ENCODE assay signal across 8 cellular contexts in the genomic region with DNA sequence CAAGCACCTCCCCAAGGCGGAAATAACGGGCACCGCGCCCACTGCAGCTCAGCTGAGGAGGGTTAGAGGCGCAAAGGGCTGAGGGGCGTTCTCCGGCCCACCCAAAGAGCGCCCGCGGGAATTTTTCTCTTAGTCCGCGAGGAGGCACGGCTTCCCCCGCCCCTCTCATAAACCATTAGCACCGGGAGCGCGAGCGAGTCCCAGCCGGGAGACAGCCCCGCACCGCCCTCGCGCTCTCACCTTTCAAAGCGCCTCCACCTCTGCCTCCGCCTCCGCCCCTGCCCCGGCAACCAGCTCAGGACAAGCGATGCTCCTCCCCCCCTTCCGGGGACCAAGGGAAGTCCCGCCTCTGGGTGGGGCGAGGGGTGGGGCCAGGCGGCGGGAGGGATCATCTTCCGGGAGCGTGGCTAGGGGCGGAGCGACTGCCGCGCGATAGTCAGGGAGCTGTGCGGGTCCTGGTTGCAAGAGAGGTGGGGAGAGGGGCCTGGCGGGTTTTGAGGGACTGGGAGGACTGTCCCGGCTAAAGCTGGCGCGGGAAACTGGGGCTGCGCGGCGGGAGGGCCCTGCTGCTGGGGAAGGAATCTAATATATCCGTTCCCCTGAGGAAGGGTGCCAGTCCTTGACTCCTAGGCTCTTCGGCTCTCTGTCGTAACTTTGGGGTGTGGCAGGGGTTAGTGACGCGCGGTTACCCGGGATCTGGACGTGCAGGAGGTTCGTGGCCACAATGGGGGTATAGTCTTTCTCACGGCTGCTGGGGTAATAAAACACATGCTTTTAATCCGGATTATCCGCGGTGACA. TPM values are rescaled to one million over a fixed set of nuclear protein-coding genes. Genes with fewer than 3 reads are reported as not detected.
DNase-seq lines count a peak whose midpoint lies in the region; ATAC-seq and TF ChIP-seq lines count a peak whose summit lies in the region.

TSS of gene CCDC82 (minus strand) at position 309 of the 799 bp plus-strand sequence. CDS start 5,165 bp downstream, outside the sequence.
TSS of gene JRKL (plus strand) at position 410 of the 799 bp plus-strand sequence. CDS start 637 bp downstream, outside the sequence.

- peak within 1 kb of the TSS; percentile 83 for H3K9ac ChIP-seq in SK-N-MC (ENCODE audit: insufficient read length)

- H3K9me3 ChIP-seq in SK-N-MC (ENCODE audit: low read depth, low read length) (no peaks in the 10 kb centered on the region), thoracic aorta (no peaks in the 10 kb centered on the region)

- TF ChIP-seq CTCF in osteocyte (IDR thresholded peaks at IDR 0.05) = no peak
- TF ChIP-seq CTCF in thoracic aorta (IDR thresholded peaks at IDR 0.05) = peak; percentile 15

- H3K27me3 ChIP-seq in thoracic aorta (replicated peaks; ENCODE audit: insufficient read depth) = no peaks in the 10 kb centered on the region

- H3K4me3 ChIP-seq in GM08714 (ENCODE audit: low read length) (peak within 1 kb of the TSS; percentile 84), SK-N-MC (peak within 1 kb of the TSS; percentile 92), thoracic aorta (peak within 1 kb of the TSS; percentile 98)

- H3K36me3 ChIP-seq in SK-N-MC (ENCODE audit: insufficient read depth, low read length) (no peaks in the 10 kb centered on the region), thoracic aorta (no peaks in the 10 kb centered on the region)

- no peaks in the 10 kb centered on the region for H3K27me3 Mint-ChIP-seq in activated naive CD4-positive, alpha-beta T cell treated with anti-CD3 and anti-CD28 coated beads, Interleukin-2, amount 50 U/mL, for 24 hours
- no peaks in the 10 kb centered on the region for H3K27me3 Mint-ChIP-seq in osteocyte (ENCODE audit: unreplicated experiment)

- H3K27ac ChIP-seq in SK-N-MC (no peak within 1 kb of the TSS), thoracic aorta (peak within 1 kb of the TSS; percentile 73 to 82)

- peaks cover 21 to 35% of the 10 kb centered on the region in 2 donors for H3K4me1 ChIP-seq in thoracic aorta (ENCODE audit: control insufficient read depth in 1 of 2, low read depth in 2 of 2)

- H3K27ac Mint-ChIP-seq in activated naive CD4-positive, alpha-beta T cell treated with anti-CD3 and anti-CD28 coated beads, Interleukin-2, amount 50 U/mL, for 24 hours = peak within 1 kb of the TSS; percentile 89
- H3K27ac Mint-ChIP-seq in osteocyte (ENCODE audit: unreplicated experiment) = peak within 1 kb of the TSS; percentile 96

- intact Hi-C loops in head of caudate nucleus (cut with DNase I) = loop anchor here (10.0 kb wide), 1 partner anchor 555 kb away; no protein-coding TSS in a partner anchor

- ATAC-seq in HG02588 (IDR thresholded peaks at IDR 0.05; ENCODE audit: unreplicated experiment) = peak; percentile 96
- peak; percentile 95 for ATAC-seq in thoracic aorta (ENCODE audit: insufficient number of reproducible peaks, low FRiP score, low read depth)

- DNase-seq in NCI-H1048 (lab: John Stamatoyannopoulos, UW) (peak; percentile 97), SK-N-MC (ENCODE audit: low read depth, low spot score) (peak; percentile 30), head of caudate nucleus (peak; percentile 91 to 99 (median 98)), osteocyte (ENCODE audit: extremely low spot score, unreplicated experiment) (peak; percentile 99), thoracic aorta (ENCODE audit: low spot score) (peak; percentile 88)

- H3K9me3 Mint-ChIP-seq in activated naive CD4-positive, alpha-beta T cell treated with anti-CD3 and anti-CD28 coated beads, Interleukin-2, amount 50 U/mL, for 24 hours = no peaks in the 10 kb centered on the region
- H3K9me3 Mint-ChIP-seq in osteocyte (ENCODE audit: unreplicated experiment) = no peaks in the 10 kb centered on the region

- H3K4me1 Mint-ChIP-seq in activated naive CD4-positive, alpha-beta T cell treated with anti-CD3 and anti-CD28 coated beads, Interleukin-2, amount 50 U/mL, for 24 hours = peaks cover 76% of the 10 kb centered on the region
- peaks cover 40% of the 10 kb centered on the region for H3K4me1 Mint-ChIP-seq in osteocyte (ENCODE audit: unreplicated experiment)

- peaks cover 7% of the 10 kb centered on the region for H3K36me3 Mint-ChIP-seq in activated naive CD4-positive, alpha-beta T cell treated with anti-CD3 and anti-CD28 coated beads, Interleukin-2, amount 50 U/mL, for 24 hours
- peaks cover 8% of the 10 kb centered on the region for H3K36me3 Mint-ChIP-seq in osteocyte (ENCODE audit: unreplicated experiment)

- peak within 1 kb of the TSS; percentile 97 for H3K4me3 Mint-ChIP-seq in activated naive CD4-positive, alpha-beta T cell treated with anti-CD3 and anti-CD28 coated beads, Interleukin-2, amount 50 U/mL, for 24 hours
- H3K4me3 Mint-ChIP-seq in osteocyte (ENCODE audit: unreplicated experiment) = peak within 1 kb of the TSS; percentile 96

RNA-seq across cellular contexts. Expression of gene CCDC82, which starts in this region (rescaled TPM):
- total RNA-seq in osteocyte (20.8 and 22.2 TPM in 2 replicates), thoracic aorta (10 to 100 TPM; 28.8 to 34.2 TPM)

RNA-seq across cellular contexts. Expression of gene JRKL, which starts in this region (rescaled TPM):
- total RNA-seq in osteocyte (10.6 and 12.0 TPM in 2 replicates), thoracic aorta (1 to 10 TPM; 5.4 to 8.5 TPM)

Comparison
In these comparisons a context has a peak if more than half of its experiments do, and no peak if none do; other contexts are left out.
1. DNase-seq: peak in every context shown above with its lines; median percentile 99 in osteocyte; 98 in head of caudate nucleus; 97 in NCI-H1048; 88 in thoracic aorta; 30 in SK-N-MC.